In the genomic region with DNA sequence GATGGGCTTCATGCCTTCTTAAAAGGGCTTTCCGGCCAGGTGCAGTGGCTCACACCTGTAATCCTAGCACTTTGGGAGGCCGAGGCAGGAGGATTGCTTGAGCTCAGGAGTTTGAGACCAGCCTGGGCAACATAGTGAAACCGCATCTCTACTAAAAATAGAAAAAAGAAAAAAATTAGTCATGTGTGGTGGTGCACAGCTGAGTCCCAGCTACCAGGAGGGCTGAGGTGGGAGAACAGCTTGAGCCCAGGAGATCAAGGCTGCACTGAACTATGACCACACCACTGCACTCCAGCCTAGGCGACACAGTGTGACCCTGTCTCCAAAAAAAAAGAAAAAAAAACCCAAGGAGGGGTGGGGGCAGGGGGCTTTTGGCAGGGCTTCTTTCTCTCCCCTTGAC, we compare ENCODE assay signal across 13 cellular contexts. TPM values are rescaled to one million over a fixed set of nuclear protein-coding genes. Genes with fewer than 3 reads are reported as not detected.
DNase-seq lines count a peak whose midpoint lies in the region; ATAC-seq and TF ChIP-seq lines count a peak whose summit lies in the region.
"Had no signal": no experiment of that assay in that cellular context is flagged by ENCODE, and none has a peak within 500 bp of the region (broad histone marks: within the 10 kb centered on the region; RNA-seq: fewer than 3 reads in every experiment).

No MANE protein-coding gene starts in this region.

- no peak for DNase-seq in neuronal stem cell (ENCODE audit: low spot score)
- DNase-seq in stimulated activated CD4-positive, alpha-beta T cell treated with anti-CD3 and anti-CD28 coated beads, Interleukin-4, amount 100 ng/mL, for 4 hours: no peak
- DNase-seq in H9: no peak
- DNase-seq in cortex of kidney (lab: John Stamatoyannopoulos, UW): no peak
- DNase-seq: activated CD4-positive, alpha-beta T cell treated with anti-CD3 and anti-CD28 coated beads, Interleukin-2, amount 50 U/mL, for 1 hour; HFFc6; IMR-90; NCI-H1694 treated with DMSO at 0.1 percent for 48 hours had no signal

- peak; percentile 67 for ATAC-seq in GM18858 (IDR thresholded peaks at IDR 0.05; ENCODE audit: unreplicated experiment)
- peak; percentile 69 for ATAC-seq in GM21381 (IDR thresholded peaks at IDR 0.05; ENCODE audit: unreplicated experiment)
- peak; percentile 69 for ATAC-seq in HG03066 (IDR thresholded peaks at IDR 0.05; ENCODE audit: low read depth, unreplicated experiment)

- no peaks in the 10 kb centered on the region for H3K23me2 ChIP-seq in H9 (ENCODE audit: insufficient read length, low read depth, low read length, poor library complexity, severe bottlenecking)

- no peak overlapping the region for H2BK5ac ChIP-seq in neuronal stem cell (ENCODE audit: low read length)
- no peak overlapping the region for H2BK5ac ChIP-seq in H9 (ENCODE audit: insufficient read length, low read length)

- no peaks in the 10 kb centered on the region for H4K20me1 ChIP-seq in H9 (ENCODE audit: control insufficient read depth, insufficient read depth, insufficient read length)

- H2AFZ ChIP-seq in neuronal stem cell (ENCODE audit: low read length): no peak overlapping the region
- no peak overlapping the region for H2AFZ ChIP-seq in H9 (ENCODE audit: low read length)

- H3K14ac ChIP-seq in neuronal stem cell (ENCODE audit: low read length) (no peak overlapping the region), H9 (ENCODE audit: insufficient read depth, low read length) (no peak overlapping the region)

- H2BK20ac ChIP-seq in H9 (ENCODE audit: low read depth, low read length, poor library complexity, severe bottlenecking): no peak overlapping the region

- no peak overlapping the region for H3K18ac ChIP-seq in neuronal stem cell (ENCODE audit: low read length)
- H3K18ac ChIP-seq in H9 (ENCODE audit: insufficient read length, low read depth, low read length): no peak overlapping the region

- no peak overlapping the region for H4K8ac ChIP-seq in neuronal stem cell (ENCODE audit: low read depth, low read length)
- H4K8ac ChIP-seq in H9 (replicated peaks; ENCODE audit: insufficient read length, low read depth, low read length): no peak overlapping the region

- H3K4ac ChIP-seq in neuronal stem cell (ENCODE audit: low read length) (no peak overlapping the region), H9 (ENCODE audit: low read depth, low read length) (no peak overlapping the region)

- H3K4me2 ChIP-seq in neuronal stem cell (ENCODE audit: insufficient read depth, low read length, poor library complexity, severe bottlenecking): no peak overlapping the region
- H3K4me2 ChIP-seq in H9 (ENCODE audit: insufficient read depth, insufficient read length, low read length): no peak overlapping the region

- H3K4me1 ChIP-seq in neuronal stem cell (ENCODE audit: control insufficient read depth in 2 of 2, insufficient read depth in 1 of 2, low read depth in 1 of 2, low read length in 2 of 2) (peaks cover 0 to 5% of the 10 kb centered on the region in 2 donors), H9 (ENCODE audit: insufficient read depth, low read length) (no peaks in the 10 kb centered on the region)

- H3K9me3 Mint-ChIP-seq in dendritic cell treated with granulocyte-macrophage colony-stimulating factor and Interleukin-4, amounts not matched to agents 40 ng/mL and 50 ng/mL, for 4 days: no peaks in the 10 kb centered on the region
- no peaks in the 10 kb centered on the region for H3K9me3 Mint-ChIP-seq in H9
- H3K9me3 Mint-ChIP-seq: activated naive CD4-positive, alpha-beta T cell treated with anti-CD3 and anti-CD28 coated beads, Interleukin-2, amount 50 U/mL, for 72 hours; HFFc6 had no signal

- peaks cover 86% of the 10 kb centered on the region for H3K36me3 Mint-ChIP-seq in dendritic cell treated with granulocyte-macrophage colony-stimulating factor and Interleukin-4, amounts not matched to agents 40 ng/mL and 50 ng/mL, for 4 days (ENCODE audit: low read depth)
- H3K36me3 Mint-ChIP-seq in H9 (ENCODE audit: insufficient read depth in 1 of 3, low read depth in 3 of 3): peaks cover 29 to 68% (median 63%) of the 10 kb centered on the region in 3 experiments; a peak in 6 of 7 replicates

- H3K4me3 Mint-ChIP-seq in dendritic cell treated with granulocyte-macrophage colony-stimulating factor and Interleukin-4, amounts not matched to agents 40 ng/mL and 50 ng/mL, for 4 days: no peak overlapping the region
- no peak overlapping the region for H3K4me3 Mint-ChIP-seq in H9
- H3K4me3 Mint-ChIP-seq: HFFc6 had no signal

- H3K27me3 ChIP-seq in neuronal stem cell (ENCODE audit: control insufficient read depth in 3 of 3, insufficient read depth in 3 of 3, low read depth in 1 of 3, low read length in 3 of 3) (no peaks in the 10 kb centered on the region), H9 (ENCODE audit: insufficient read depth, low read length) (no peaks in the 10 kb centered on the region)

- H3K36me3 ChIP-seq in neuronal stem cell (replicated peaks in 1 of 2; ENCODE audit: control insufficient read depth in 2 of 2, insufficient read depth in 2 of 2, low read length in 2 of 2): peaks cover 12 to 90% of the 10 kb centered on the region in 2 donors

- H3K9me3 ChIP-seq in neuronal stem cell (replicated peaks in 1 of 2; ENCODE audit: control insufficient read depth in 2 of 2, insufficient read depth in 1 of 2, low read depth in 1 of 2, low read length in 2 of 2): no peaks in the 10 kb centered on the region
- H3K9me3 ChIP-seq in H9 (ENCODE audit: control insufficient read depth, low read depth, low read length): no peaks in the 10 kb centered on the region

- peak overlapping the region; percentile 70 for H3K27ac Mint-ChIP-seq in dendritic cell treated with granulocyte-macrophage colony-stimulating factor and Interleukin-4, amounts not matched to agents 40 ng/mL and 50 ng/mL, for 4 days
- no peak overlapping the region for H3K27ac Mint-ChIP-seq in H9
- H3K27ac Mint-ChIP-seq: HFFc6 had no signal

- H3T11ph ChIP-seq in H9 (ENCODE audit: low read length): no peak overlapping the region

- WGBS in neuronal stem cell (ENCODE audit: extremely low coverage in 2 of 2, insufficient read length in 2 of 2, insufficient replicate concordance in 1 of 2), 2 donors: no CpG with 5 or more reads among the region's 4 CpGs
- WGBS in H9 (ENCODE audit: extremely low coverage, insufficient read length, low lambda C conversion rate): no CpG with 5 or more reads among the region's 4 CpGs

- H4K91ac ChIP-seq in neuronal stem cell (ENCODE audit: low read depth, low read length, poor library complexity) (no peak overlapping the region), H9 (ENCODE audit: insufficient read length, low read depth, low read length) (no peak overlapping the region)

- no peak overlapping the region for H2BK120ac ChIP-seq in neuronal stem cell (ENCODE audit: low read depth, low read length)
- H2BK120ac ChIP-seq in H9 (ENCODE audit: low read depth, low read length, poor library complexity, severe bottlenecking): no peak overlapping the region

- H3K56ac ChIP-seq in H9 (ENCODE audit: insufficient read length, low read depth, low read length): no peak overlapping the region

- H3K79me1 ChIP-seq in neuronal stem cell (ENCODE audit: low read depth, low read length) (peaks cover 2% of the 10 kb centered on the region), H9 (ENCODE audit: insufficient read depth, low read depth, low read length, poor library complexity, severe bottlenecking) (no peaks in the 10 kb centered on the region)

- H2AK5ac ChIP-seq in neuronal stem cell (ENCODE audit: low read depth, low read length) (no peak overlapping the region), H9 (ENCODE audit: insufficient read length, low read length) (no peak overlapping the region)

- peaks cover 55% of the 10 kb centered on the region for H3K4me1 Mint-ChIP-seq in dendritic cell treated with granulocyte-macrophage colony-stimulating factor and Interleukin-4, amounts not matched to agents 40 ng/mL and 50 ng/mL, for 4 days (ENCODE audit: low read depth)
- H3K4me1 Mint-ChIP-seq in H9: peaks cover 5 to 7% of the 10 kb centered on the region in 2 experiments

- H3K27ac ChIP-seq in neuronal stem cell (replicated peaks; ENCODE audit: low read length): no peak overlapping the region
- H3K27ac ChIP-seq in H9 (ENCODE audit: insufficient read length, low read depth, low read length): no peak overlapping the region

- no peak overlapping the region for H4K5ac ChIP-seq in H9 (ENCODE audit: insufficient read length, low read depth, low read length)

- no peak overlapping the region for H3K9ac ChIP-seq in neuronal stem cell (ENCODE audit: low read depth, low read length, poor library complexity)
- no peak overlapping the region for H3K9ac ChIP-seq in H9 (ENCODE audit: extremely low read depth, insufficient read length, low read length)

- H3K79me2 ChIP-seq in H9 (ENCODE audit: insufficient read depth, low read length): no peaks in the 10 kb centered on the region

- TF ChIP-seq CTCF in H9 (conservative IDR thresholded peaks at IDR 0.05): no peak

- no peak overlapping the region for H2BK12ac ChIP-seq in neuronal stem cell (ENCODE audit: low read length)
- no peak overlapping the region for H2BK12ac ChIP-seq in H9 (ENCODE audit: insufficient read length, low read depth, low read length)

- no peaks in the 10 kb centered on the region for H3K27me3 Mint-ChIP-seq in dendritic cell treated with granulocyte-macrophage colony-stimulating factor and Interleukin-4, amounts not matched to agents 40 ng/mL and 50 ng/mL, for 4 days
- no peaks in the 10 kb centered on the region for H3K27me3 Mint-ChIP-seq in H9 (ENCODE audit: low read depth)

- no peak overlapping the region for H3K4me3 ChIP-seq in neuronal stem cell (ENCODE audit: low read length in 2 of 2)

- no peak overlapping the region for H3K23ac ChIP-seq in neuronal stem cell (ENCODE audit: low read depth, low read length, poor library complexity)
- H3K23ac ChIP-seq in H9 (ENCODE audit: insufficient read length, low read depth, low read length): no peak overlapping the region

- intact Hi-C loops in dendritic cell treated with granulocyte-macrophage colony-stimulating factor and Interleukin-4, amounts not matched to agents 40 ng/mL and 50 ng/mL, for 4 days (cut with micrococcal nuclease): loop anchor here (5.0 kb wide), 1 partner anchor 41 kb away; no protein-coding TSS in a partner anchor

- H2BK15ac ChIP-seq in neuronal stem cell (ENCODE audit: low read length) (no peak overlapping the region), H9 (ENCODE audit: low read depth, low read length) (no peak overlapping the region)

RNA-seq across cellular contexts. Expression of a gene that starts 7.2 kb away (rescaled TPM):
- polyA plus RNA-seq in neuronal stem cell (2013, experiment 1 of 2): 24.9 TPM
- polyA plus RNA-seq in neuronal stem cell (2013, experiment 2 of 2): 24.3 TPM
- 41.9 and 46.3 TPM in 2 replicates for total RNA-seq in H9 (2021)

RNA-seq across cellular contexts. Expression of a gene that starts 14.8 kb away (rescaled TPM):
- polyA plus RNA-seq in neuronal stem cell (2013, experiment 1 of 2): 23.9 TPM
- 24.7 TPM for polyA plus RNA-seq in neuronal stem cell (2013, experiment 2 of 2)
- total RNA-seq in H9 (2021): 17.3 and 18.7 TPM in 2 replicates
